In genomic region chr20:62389601-62390087, GRCh38 we compare ENCODE assay signal across 1 cellular context.
A peak's percentile ranks its signal among the peaks of the same experiment; 100 is the strongest.
TF ChIP-seq lines count a peak whose summit lies in the region.

No MANE protein-coding gene starts in this region.

TF ChIP-seq in HepG2, 621 proteins besides CTCF, POLR2A, EP300 and RAD21:
- TF ChIP-seq AGO2 (optimal IDR thresholded peaks at IDR 0.05; ENCODE audit: low read depth, low read length) (peak; percentile 68), RBFOX2 (IDR thresholded peaks at IDR 0.05; ENCODE audit: low read depth, low read length) (peak; percentile 3), CCDC6 (CRISPR knock-in tag; IDR thresholded peaks at IDR 0.05) (no peak), ZNF607 (CRISPR knock-in tag; IDR thresholded peaks at IDR 0.05; ENCODE audit: borderline replicate concordance) (no peak), GRHL1 (CRISPR knock-in tag; conservative IDR thresholded peaks at IDR 0.05) (no peak), WIZ (CRISPR knock-in tag; IDR thresholded peaks at IDR 0.05) (no peak), MTF2 (CRISPR knock-in tag; IDR thresholded peaks at IDR 0.05; ENCODE audit: borderline replicate concordance) (no peak), TOPORS (CRISPR knock-in tag; IDR thresholded peaks at IDR 0.05) (no peak), FOSL2 (CRISPR knock-in tag; IDR thresholded peaks at IDR 0.05) (no peak), NR0B2 (CRISPR knock-in tag; IDR thresholded peaks at IDR 0.05) (peak; percentile 61), JDP2 (CRISPR knock-in tag; IDR thresholded peaks at IDR 0.05; ENCODE audit: borderline replicate concordance) (no peak), KDM5B (CRISPR knock-in tag; IDR thresholded peaks at IDR 0.05; ENCODE audit: borderline replicate concordance) (no peak), GMEB1 (CRISPR knock-in tag; IDR thresholded peaks at IDR 0.05; ENCODE audit: borderline replicate concordance) (no peak), ZNF75D (CRISPR knock-in tag; IDR thresholded peaks at IDR 0.05; ENCODE audit: borderline replicate concordance) (no peak), SIN3B (IDR thresholded peaks at IDR 0.05; ENCODE audit: low read length) (no peak), HMG20B (CRISPR knock-in tag; conservative IDR thresholded peaks at IDR 0.05) (no peak), MTF1 (CRISPR knock-in tag; IDR thresholded peaks at IDR 0.05) (no peak), ZSCAN25 (CRISPR knock-in tag; IDR thresholded peaks at IDR 0.05) (no peak), POLR2G (IDR thresholded peaks at IDR 0.05; ENCODE audit: low read depth, low read length) (peak; percentile 24; the same call in 1 of the 2 replicates), ZNF264 (CRISPR knock-in tag; IDR thresholded peaks at IDR 0.05) (no peak), TMF1 (CRISPR knock-in tag; IDR thresholded peaks at IDR 0.05; ENCODE audit: low read depth) (no peak), SNAPC5 (CRISPR knock-in tag; IDR thresholded peaks at IDR 0.05; ENCODE audit: borderline replicate concordance) (no peak), CCAR2 (optimal IDR thresholded peaks at IDR 0.05; ENCODE audit: low read depth, low read length) (no peak), FOXP1 (IDR thresholded peaks at IDR 0.05) (no peak), FOXP1 (CRISPR knock-in tag; IDR thresholded peaks at IDR 0.05) (no peak), ZNF652 (CRISPR knock-in tag; IDR thresholded peaks at IDR 0.05; ENCODE audit: borderline replicate concordance, low read depth) (no peak), CEBPB (IDR thresholded peaks at IDR 0.05; ENCODE audit: borderline replicate concordance, low read depth, low read length) (no peak), ZBTB44 (CRISPR knock-in tag; IDR thresholded peaks at IDR 0.05) (no peak)
- TF ChIP-seq, protein P1, sequence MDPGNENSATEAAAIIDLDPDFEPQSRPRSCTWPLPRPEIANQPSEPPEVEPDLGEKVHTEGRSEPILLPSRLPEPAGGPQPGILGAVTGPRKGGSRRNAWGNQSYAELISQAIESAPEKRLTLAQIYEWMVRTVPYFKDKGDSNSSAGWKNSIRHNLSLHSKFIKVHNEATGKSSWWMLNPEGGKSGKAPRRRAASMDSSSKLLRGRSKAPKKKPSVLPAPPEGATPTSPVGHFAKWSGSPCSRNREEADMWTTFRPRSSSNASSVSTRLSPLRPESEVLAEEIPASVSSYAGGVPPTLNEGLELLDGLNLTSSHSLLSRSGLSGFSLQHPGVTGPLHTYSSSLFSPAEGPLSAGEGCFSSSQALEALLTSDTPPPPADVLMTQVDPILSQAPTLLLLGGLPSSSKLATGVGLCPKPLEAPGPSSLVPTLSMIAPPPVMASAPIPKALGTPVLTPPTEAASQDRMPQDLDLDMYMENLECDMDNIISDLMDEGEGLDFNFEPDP (CRISPR knock-in tag; conservative IDR thresholded peaks at IDR 0.05), result no peak
- TF ChIP-seq, protein P2, sequence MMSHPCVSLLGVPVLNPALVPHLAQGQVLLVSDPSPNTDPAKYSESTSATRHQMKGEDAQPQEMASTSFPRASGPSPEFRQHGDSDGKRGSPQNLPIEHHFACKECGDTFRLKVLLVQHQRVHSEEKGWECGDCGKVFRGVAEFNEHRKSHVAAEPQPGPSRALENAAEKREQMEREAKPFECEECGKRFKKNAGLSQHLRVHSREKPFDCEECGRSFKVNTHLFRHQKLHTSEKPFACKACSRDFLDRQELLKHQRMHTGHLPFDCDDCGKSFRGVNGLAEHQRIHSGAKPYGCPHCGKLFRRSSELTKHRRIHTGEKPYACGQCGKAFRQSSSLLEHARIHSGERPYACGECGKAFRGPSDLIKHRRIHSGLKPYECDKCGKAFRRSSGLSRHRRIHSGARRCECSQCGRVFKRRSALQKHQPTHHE (CRISPR knock-in tag; IDR thresholded peaks at IDR 0.05; ENCODE audit: borderline replicate concordance), result no peak
- TF ChIP-seq, protein P3, sequence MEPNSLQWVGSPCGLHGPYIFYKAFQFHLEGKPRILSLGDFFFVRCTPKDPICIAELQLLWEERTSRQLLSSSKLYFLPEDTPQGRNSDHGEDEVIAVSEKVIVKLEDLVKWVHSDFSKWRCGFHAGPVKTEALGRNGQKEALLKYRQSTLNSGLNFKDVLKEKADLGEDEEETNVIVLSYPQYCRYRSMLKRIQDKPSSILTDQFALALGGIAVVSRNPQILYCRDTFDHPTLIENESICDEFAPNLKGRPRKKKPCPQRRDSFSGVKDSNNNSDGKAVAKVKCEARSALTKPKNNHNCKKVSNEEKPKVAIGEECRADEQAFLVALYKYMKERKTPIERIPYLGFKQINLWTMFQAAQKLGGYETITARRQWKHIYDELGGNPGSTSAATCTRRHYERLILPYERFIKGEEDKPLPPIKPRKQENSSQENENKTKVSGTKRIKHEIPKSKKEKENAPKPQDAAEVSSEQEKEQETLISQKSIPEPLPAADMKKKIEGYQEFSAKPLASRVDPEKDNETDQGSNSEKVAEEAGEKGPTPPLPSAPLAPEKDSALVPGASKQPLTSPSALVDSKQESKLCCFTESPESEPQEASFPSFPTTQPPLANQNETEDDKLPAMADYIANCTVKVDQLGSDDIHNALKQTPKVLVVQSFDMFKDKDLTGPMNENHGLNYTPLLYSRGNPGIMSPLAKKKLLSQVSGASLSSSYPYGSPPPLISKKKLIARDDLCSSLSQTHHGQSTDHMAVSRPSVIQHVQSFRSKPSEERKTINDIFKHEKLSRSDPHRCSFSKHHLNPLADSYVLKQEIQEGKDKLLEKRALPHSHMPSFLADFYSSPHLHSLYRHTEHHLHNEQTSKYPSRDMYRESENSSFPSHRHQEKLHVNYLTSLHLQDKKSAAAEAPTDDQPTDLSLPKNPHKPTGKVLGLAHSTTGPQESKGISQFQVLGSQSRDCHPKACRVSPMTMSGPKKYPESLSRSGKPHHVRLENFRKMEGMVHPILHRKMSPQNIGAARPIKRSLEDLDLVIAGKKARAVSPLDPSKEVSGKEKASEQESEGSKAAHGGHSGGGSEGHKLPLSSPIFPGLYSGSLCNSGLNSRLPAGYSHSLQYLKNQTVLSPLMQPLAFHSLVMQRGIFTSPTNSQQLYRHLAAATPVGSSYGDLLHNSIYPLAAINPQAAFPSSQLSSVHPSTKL (CRISPR knock-in tag; IDR thresholded peaks at IDR 0.05), result no peak
- TF ChIP-seq, protein P4, sequence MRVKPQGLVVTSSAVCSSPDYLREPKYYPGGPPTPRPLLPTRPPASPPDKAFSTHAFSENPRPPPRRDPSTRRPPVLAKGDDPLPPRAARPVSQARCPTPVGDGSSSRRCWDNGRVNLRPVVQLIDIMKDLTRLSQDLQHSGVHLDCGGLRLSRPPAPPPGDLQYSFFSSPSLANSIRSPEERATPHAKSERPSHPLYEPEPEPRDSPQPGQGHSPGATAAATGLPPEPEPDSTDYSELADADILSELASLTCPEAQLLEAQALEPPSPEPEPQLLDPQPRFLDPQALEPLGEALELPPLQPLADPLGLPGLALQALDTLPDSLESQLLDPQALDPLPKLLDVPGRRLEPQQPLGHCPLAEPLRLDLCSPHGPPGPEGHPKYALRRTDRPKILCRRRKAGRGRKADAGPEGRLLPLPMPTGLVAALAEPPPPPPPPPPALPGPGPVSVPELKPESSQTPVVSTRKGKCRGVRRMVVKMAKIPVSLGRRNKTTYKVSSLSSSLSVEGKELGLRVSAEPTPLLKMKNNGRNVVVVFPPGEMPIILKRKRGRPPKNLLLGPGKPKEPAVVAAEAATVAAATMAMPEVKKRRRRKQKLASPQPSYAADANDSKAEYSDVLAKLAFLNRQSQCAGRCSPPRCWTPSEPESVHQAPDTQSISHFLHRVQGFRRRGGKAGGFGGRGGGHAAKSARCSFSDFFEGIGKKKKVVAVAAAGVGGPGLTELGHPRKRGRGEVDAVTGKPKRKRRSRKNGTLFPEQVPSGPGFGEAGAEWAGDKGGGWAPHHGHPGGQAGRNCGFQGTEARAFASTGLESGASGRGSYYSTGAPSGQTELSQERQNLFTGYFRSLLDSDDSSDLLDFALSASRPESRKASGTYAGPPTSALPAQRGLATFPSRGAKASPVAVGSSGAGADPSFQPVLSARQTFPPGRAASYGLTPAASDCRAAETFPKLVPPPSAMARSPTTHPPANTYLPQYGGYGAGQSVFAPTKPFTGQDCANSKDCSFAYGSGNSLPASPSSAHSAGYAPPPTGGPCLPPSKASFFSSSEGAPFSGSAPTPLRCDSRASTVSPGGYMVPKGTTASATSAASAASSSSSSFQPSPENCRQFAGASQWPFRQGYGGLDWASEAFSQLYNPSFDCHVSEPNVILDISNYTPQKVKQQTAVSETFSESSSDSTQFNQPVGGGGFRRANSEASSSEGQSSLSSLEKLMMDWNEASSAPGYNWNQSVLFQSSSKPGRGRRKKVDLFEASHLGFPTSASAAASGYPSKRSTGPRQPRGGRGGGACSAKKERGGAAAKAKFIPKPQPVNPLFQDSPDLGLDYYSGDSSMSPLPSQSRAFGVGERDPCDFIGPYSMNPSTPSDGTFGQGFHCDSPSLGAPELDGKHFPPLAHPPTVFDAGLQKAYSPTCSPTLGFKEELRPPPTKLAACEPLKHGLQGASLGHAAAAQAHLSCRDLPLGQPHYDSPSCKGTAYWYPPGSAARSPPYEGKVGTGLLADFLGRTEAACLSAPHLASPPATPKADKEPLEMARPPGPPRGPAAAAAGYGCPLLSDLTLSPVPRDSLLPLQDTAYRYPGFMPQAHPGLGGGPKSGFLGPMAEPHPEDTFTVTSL (CRISPR knock-in tag; IDR thresholded peaks at IDR 0.05; ENCODE audit: borderline replicate concordance), result no peak
TF ChIP-seq in HepG2: peak in this region for 4.
